1 cellular context compared by ENCODE assay signal in genomic region chr9:130998596-130999264, GRCh38.
A peak's percentile ranks its signal among the peaks of the same experiment; 100 is the strongest.
TF ChIP-seq lines count a peak whose summit lies in the region.

No MANE protein-coding gene starts in this region.

TF ChIP-seq in WTC11, 78 proteins besides CTCF, POLR2A, EP300 and RAD21:
- TF ChIP-seq ATF2 (CRISPR knock-in tag; IDR thresholded peaks at IDR 0.05; ENCODE audit: borderline replicate concordance, low read depth) = no peak
- no peak for TF ChIP-seq ETV6 (CRISPR knock-in tag; IDR thresholded peaks at IDR 0.05)
- TF ChIP-seq MAX (CRISPR knock-in tag; IDR thresholded peaks at IDR 0.05) = peak; percentile 48; the same call in 1 of the 2 replicates
- no peak for TF ChIP-seq RORB (CRISPR knock-in tag; IDR thresholded peaks at IDR 0.05)
- TF ChIP-seq SOX15 (CRISPR knock-in tag; IDR thresholded peaks at IDR 0.05) = no peak
- no peak for TF ChIP-seq ZNF423 (CRISPR knock-in tag; IDR thresholded peaks at IDR 0.05)
- TF ChIP-seq FOXP1 (CRISPR knock-in tag; IDR thresholded peaks at IDR 0.05; ENCODE audit: borderline replicate concordance) = 0 out of 2 replicates have a peak, but pooled peaks have one; percentile 2
- TF ChIP-seq CREM (CRISPR knock-in tag; IDR thresholded peaks at IDR 0.05) = 0 out of 2 replicates have a peak, but pooled peaks have one; percentile 23
- no peak for TF ChIP-seq ESRRA (CRISPR knock-in tag; IDR thresholded peaks at IDR 0.05; ENCODE audit: borderline replicate concordance)
TF ChIP-seq in WTC11: peak in this region for 3.
